1 cellular context compared by ENCODE assay signal in the genomic region with DNA sequence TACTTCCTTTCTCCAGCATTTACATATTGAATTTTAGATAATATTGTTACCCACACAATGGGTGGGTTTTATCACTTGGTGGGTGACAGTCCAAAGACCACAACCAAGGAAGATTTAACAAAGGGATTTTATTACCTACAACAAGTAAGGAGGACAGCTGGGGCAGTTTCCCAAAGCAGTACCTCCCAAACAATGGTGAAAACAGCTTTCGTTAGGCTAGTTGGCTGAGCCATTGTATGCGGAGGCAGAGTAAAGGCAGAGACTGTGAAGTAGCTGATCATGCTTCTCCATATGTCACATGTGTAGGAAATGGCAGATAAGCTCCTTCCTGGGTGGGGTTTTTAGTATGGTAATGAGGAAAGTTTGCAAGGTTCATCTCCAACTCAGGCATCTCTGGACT.
TF ChIP-seq lines count a peak whose summit lies in the region.

No MANE protein-coding gene starts in this region.

TF ChIP-seq in GM23338, 12 proteins besides CTCF, POLR2A, EP300 and RAD21 (continued from another document):
- TF ChIP-seq, protein P1, sequence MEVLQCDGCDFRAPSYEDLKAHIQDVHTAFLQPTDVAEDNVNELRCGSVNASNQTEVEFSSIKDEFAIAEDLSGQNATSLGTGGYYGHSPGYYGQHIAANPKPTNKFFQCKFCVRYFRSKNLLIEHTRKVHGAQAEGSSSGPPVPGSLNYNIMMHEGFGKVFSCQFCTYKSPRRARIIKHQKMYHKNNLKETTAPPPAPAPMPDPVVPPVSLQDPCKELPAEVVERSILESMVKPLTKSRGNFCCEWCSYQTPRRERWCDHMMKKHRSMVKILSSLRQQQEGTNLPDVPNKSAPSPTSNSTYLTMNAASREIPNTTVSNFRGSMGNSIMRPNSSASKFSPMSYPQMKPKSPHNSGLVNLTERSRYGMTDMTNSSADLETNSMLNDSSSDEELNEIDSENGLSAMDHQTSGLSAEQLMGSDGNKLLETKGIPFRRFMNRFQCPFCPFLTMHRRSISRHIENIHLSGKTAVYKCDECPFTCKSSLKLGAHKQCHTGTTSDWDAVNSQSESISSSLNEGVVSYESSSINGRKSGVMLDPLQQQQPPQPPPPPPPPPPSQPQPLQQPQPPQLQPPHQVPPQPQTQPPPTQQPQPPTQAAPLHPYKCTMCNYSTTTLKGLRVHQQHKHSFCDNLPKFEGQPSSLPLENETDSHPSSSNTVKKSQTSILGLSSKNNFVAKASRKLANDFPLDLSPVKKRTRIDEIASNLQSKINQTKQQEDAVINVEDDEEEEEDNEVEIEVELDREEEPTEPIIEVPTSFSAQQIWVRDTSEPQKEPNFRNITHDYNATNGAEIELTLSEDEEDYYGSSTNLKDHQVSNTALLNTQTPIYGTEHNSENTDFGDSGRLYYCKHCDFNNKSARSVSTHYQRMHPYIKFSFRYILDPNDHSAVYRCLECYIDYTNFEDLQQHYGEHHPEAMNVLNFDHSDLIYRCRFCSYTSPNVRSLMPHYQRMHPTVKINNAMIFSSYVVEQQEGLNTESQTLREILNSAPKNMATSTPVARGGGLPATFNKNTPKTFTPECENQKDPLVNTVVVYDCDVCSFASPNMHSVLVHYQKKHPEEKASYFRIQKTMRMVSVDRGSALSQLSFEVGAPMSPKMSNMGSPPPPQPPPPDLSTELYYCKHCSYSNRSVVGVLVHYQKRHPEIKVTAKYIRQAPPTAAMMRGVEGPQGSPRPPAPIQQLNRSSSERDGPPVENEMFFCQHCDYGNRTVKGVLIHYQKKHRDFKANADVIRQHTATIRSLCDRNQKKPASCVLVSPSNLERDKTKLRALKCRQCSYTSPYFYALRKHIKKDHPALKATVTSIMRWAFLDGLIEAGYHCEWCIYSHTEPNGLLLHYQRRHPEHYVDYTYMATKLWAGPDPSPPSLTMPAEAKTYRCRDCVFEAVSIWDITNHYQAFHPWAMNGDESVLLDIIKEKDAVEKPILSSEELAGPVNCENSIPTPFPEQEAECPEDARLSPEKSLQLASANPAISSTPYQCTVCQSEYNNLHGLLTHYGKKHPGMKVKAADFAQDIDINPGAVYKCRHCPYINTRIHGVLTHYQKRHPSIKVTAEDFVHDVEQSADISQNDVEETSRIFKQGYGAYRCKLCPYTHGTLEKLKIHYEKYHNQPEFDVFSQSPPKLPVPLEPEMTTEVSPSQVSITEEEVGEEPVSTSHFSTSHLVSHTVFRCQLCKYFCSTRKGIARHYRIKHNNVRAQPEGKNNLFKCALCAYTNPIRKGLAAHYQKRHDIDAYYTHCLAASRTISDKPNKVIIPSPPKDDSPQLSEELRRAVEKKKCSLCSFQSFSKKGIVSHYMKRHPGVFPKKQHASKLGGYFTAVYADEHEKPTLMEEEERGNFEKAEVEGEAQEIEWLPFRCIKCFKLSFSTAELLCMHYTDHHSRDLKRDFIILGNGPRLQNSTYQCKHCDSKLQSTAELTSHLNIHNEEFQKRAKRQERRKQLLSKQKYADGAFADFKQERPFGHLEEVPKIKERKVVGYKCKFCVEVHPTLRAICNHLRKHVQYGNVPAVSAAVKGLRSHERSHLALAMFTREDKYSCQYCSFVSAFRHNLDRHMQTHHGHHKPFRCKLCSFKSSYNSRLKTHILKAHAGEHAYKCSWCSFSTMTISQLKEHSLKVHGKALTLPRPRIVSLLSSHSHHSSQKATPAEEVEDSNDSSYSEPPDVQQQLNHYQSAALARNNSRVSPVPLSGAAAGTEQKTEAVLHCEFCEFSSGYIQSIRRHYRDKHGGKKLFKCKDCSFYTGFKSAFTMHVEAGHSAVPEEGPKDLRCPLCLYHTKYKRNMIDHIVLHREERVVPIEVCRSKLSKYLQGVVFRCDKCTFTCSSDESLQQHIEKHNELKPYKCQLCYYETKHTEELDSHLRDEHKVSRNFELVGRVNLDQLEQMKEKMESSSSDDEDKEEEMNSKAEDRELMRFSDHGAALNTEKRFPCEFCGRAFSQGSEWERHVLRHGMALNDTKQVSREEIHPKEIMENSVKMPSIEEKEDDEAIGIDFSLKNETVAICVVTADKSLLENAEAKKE (CRISPR knock-in tag; IDR thresholded peaks at IDR 0.05) = no peak
- TF ChIP-seq ZNF331 (CRISPR knock-in tag; IDR thresholded peaks at IDR 0.05; ENCODE audit: low read depth) = no peak
- no peak for TF ChIP-seq CREB1 (CRISPR knock-in tag; IDR thresholded peaks at IDR 0.05; ENCODE audit: low read depth)
- TF ChIP-seq REST (IDR thresholded peaks at IDR 0.05; ENCODE audit: unreplicated experiment) = no peak
- TF ChIP-seq, protein P2, sequence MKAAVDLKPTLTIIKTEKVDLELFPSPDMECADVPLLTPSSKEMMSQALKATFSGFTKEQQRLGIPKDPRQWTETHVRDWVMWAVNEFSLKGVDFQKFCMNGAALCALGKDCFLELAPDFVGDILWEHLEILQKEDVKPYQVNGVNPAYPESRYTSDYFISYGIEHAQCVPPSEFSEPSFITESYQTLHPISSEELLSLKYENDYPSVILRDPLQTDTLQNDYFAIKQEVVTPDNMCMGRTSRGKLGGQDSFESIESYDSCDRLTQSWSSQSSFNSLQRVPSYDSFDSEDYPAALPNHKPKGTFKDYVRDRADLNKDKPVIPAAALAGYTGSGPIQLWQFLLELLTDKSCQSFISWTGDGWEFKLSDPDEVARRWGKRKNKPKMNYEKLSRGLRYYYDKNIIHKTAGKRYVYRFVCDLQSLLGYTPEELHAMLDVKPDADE (IDR thresholded peaks at IDR 0.05) = no peak
- no peak for TF ChIP-seq EZH2 (IDR thresholded peaks at IDR 0.05; ENCODE audit: low read depth, unreplicated experiment)
- TF ChIP-seq EZH2phosphoT487 (IDR thresholded peaks at IDR 0.05; ENCODE audit: unreplicated experiment) = no peak
- no peak for TF ChIP-seq POLR2AphosphoS5 (IDR thresholded peaks at IDR 0.05; ENCODE audit: low read depth)
TF ChIP-seq in GM23338: peak in this region for 0.
